Comparison of ENCODE assay signal across 2 cellular contexts in the genomic region with DNA sequence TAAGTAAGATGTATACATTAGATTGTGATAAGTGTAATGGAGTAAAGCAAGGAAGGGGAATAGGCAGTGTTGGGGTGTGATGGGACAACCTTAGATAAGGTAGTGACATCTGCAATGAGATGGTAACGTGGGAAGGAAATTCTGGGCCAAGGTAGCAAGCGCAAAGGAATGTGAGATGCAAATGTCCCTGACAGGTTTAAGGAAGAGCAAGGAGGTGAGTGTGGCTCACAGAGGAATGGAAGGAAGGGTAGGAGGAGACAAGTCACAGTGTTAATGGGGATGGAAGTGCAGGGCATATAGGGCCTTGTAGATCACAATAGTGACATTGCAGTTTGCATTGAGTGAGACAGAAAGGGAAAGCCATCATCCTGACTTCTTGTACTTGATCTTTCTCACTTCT.
A peak's percentile ranks its signal among the peaks of the same experiment; 100 is the strongest.
TF ChIP-seq lines count a peak whose summit lies in the region.

No MANE protein-coding gene starts in this region.

TF ChIP-seq in GM23338, 12 proteins besides CTCF, POLR2A, EP300 and RAD21:
- no peak for TF ChIP-seq ZNF331 (CRISPR knock-in tag; IDR thresholded peaks at IDR 0.05; ENCODE audit: low read depth)
- TF ChIP-seq EZH2phosphoT487 (IDR thresholded peaks at IDR 0.05; ENCODE audit: unreplicated experiment): no peak
- no peak for TF ChIP-seq JUNB (IDR thresholded peaks at IDR 0.05; ENCODE audit: unreplicated experiment)
- TF ChIP-seq, protein P1, sequence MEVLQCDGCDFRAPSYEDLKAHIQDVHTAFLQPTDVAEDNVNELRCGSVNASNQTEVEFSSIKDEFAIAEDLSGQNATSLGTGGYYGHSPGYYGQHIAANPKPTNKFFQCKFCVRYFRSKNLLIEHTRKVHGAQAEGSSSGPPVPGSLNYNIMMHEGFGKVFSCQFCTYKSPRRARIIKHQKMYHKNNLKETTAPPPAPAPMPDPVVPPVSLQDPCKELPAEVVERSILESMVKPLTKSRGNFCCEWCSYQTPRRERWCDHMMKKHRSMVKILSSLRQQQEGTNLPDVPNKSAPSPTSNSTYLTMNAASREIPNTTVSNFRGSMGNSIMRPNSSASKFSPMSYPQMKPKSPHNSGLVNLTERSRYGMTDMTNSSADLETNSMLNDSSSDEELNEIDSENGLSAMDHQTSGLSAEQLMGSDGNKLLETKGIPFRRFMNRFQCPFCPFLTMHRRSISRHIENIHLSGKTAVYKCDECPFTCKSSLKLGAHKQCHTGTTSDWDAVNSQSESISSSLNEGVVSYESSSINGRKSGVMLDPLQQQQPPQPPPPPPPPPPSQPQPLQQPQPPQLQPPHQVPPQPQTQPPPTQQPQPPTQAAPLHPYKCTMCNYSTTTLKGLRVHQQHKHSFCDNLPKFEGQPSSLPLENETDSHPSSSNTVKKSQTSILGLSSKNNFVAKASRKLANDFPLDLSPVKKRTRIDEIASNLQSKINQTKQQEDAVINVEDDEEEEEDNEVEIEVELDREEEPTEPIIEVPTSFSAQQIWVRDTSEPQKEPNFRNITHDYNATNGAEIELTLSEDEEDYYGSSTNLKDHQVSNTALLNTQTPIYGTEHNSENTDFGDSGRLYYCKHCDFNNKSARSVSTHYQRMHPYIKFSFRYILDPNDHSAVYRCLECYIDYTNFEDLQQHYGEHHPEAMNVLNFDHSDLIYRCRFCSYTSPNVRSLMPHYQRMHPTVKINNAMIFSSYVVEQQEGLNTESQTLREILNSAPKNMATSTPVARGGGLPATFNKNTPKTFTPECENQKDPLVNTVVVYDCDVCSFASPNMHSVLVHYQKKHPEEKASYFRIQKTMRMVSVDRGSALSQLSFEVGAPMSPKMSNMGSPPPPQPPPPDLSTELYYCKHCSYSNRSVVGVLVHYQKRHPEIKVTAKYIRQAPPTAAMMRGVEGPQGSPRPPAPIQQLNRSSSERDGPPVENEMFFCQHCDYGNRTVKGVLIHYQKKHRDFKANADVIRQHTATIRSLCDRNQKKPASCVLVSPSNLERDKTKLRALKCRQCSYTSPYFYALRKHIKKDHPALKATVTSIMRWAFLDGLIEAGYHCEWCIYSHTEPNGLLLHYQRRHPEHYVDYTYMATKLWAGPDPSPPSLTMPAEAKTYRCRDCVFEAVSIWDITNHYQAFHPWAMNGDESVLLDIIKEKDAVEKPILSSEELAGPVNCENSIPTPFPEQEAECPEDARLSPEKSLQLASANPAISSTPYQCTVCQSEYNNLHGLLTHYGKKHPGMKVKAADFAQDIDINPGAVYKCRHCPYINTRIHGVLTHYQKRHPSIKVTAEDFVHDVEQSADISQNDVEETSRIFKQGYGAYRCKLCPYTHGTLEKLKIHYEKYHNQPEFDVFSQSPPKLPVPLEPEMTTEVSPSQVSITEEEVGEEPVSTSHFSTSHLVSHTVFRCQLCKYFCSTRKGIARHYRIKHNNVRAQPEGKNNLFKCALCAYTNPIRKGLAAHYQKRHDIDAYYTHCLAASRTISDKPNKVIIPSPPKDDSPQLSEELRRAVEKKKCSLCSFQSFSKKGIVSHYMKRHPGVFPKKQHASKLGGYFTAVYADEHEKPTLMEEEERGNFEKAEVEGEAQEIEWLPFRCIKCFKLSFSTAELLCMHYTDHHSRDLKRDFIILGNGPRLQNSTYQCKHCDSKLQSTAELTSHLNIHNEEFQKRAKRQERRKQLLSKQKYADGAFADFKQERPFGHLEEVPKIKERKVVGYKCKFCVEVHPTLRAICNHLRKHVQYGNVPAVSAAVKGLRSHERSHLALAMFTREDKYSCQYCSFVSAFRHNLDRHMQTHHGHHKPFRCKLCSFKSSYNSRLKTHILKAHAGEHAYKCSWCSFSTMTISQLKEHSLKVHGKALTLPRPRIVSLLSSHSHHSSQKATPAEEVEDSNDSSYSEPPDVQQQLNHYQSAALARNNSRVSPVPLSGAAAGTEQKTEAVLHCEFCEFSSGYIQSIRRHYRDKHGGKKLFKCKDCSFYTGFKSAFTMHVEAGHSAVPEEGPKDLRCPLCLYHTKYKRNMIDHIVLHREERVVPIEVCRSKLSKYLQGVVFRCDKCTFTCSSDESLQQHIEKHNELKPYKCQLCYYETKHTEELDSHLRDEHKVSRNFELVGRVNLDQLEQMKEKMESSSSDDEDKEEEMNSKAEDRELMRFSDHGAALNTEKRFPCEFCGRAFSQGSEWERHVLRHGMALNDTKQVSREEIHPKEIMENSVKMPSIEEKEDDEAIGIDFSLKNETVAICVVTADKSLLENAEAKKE (CRISPR knock-in tag; IDR thresholded peaks at IDR 0.05): no peak
- no peak for TF ChIP-seq EZH2 (IDR thresholded peaks at IDR 0.05; ENCODE audit: low read depth, unreplicated experiment)
- TF ChIP-seq, protein P2, sequence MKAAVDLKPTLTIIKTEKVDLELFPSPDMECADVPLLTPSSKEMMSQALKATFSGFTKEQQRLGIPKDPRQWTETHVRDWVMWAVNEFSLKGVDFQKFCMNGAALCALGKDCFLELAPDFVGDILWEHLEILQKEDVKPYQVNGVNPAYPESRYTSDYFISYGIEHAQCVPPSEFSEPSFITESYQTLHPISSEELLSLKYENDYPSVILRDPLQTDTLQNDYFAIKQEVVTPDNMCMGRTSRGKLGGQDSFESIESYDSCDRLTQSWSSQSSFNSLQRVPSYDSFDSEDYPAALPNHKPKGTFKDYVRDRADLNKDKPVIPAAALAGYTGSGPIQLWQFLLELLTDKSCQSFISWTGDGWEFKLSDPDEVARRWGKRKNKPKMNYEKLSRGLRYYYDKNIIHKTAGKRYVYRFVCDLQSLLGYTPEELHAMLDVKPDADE (IDR thresholded peaks at IDR 0.05): no peak

TF ChIP-seq in H1, 55 proteins besides CTCF, POLR2A, EP300 and RAD21:
- TF ChIP-seq TEAD4 (IDR thresholded peaks at IDR 0.05; ENCODE audit: low read depth, low read length) (peak; percentile 16; the same call in 1 of the 2 replicates), POU5F1 (IDR thresholded peaks at IDR 0.05; ENCODE audit: low read depth, low read length) (no peak), NANOG (IDR thresholded peaks at IDR 0.05; ENCODE audit: insufficient read depth, low read depth, low read length, poor library complexity, severe bottlenecking) (no peak)
